16 cellular contexts compared by ENCODE assay signal in genomic region chr17:49190932-49191331, GRCh38. TPM values are rescaled to one million over a fixed set of nuclear protein-coding genes. Genes with fewer than 3 reads are reported as not detected.
DNase-seq lines count a peak whose midpoint lies in the region; ATAC-seq and TF ChIP-seq lines count a peak whose summit lies in the region.
"Had no signal": no experiment of that assay in that cellular context is flagged by ENCODE, and none has a peak within 500 bp of the region (broad histone marks: within the 10 kb centered on the region; RNA-seq: fewer than 3 reads in every experiment).

No MANE protein-coding gene starts in this region.

- H3K27me3 ChIP-seq in esophagus squamous epithelium (no peaks in the 10 kb centered on the region), right atrium auricular region (no peaks in the 10 kb centered on the region)
- H3K27me3 ChIP-seq: ovary, Peyer's patch, testis had no signal

- no peak for TF ChIP-seq CTCF in esophagus squamous epithelium (IDR thresholded peaks at IDR 0.05)
- TF ChIP-seq CTCF in right atrium auricular region (IDR thresholded peaks at IDR 0.05), result no peak

- peak overlapping the region; percentile 61 for H3K4me3 Mint-ChIP-seq in stimulated activated naive CD8-positive, alpha-beta T cell treated with anti-CD3 and anti-CD28 coated beads, Interleukin-15, Interleukin-2, amounts not matched to agents 100 ng/mL and 50 ng/mL, for 24 hours
- peak overlapping the region in 1 of 2 donors; percentile 46 for H3K4me3 Mint-ChIP-seq in stimulated activated naive CD8-positive, alpha-beta T cell treated with anti-CD3 and anti-CD28 coated beads, Interleukin-15, amount 100 ng/mL, for 72 hours

- 32 to 38% methylated on average over 4 of the region's 4 CpGs for WGBS in esophagus squamous epithelium, 2 donors

- no peak overlapping the region for H3K4me3 ChIP-seq in esophagus squamous epithelium
- H3K4me3 ChIP-seq in right atrium auricular region, result no peak overlapping the region

- H3K4me1 Mint-ChIP-seq in stimulated activated naive CD8-positive, alpha-beta T cell treated with anti-CD3 and anti-CD28 coated beads, Interleukin-15, Interleukin-2, amounts not matched to agents 100 ng/mL and 50 ng/mL, for 24 hours (ENCODE audit: low read depth), result peaks cover 50% of the 10 kb centered on the region
- H3K4me1 Mint-ChIP-seq in stimulated activated naive CD8-positive, alpha-beta T cell treated with anti-CD3 and anti-CD28 coated beads, Interleukin-15, amount 100 ng/mL, for 72 hours, result peaks cover 54% of the 10 kb centered on the region

- ATAC-seq in stimulated activated naive CD8-positive, alpha-beta T cell treated with anti-CD3 and anti-CD28 coated beads, Interleukin-15, amount 100 ng/mL, for 72 hours, result no peak

- peaks cover 4% of the 10 kb centered on the region for H3K36me3 Mint-ChIP-seq in stimulated activated naive CD8-positive, alpha-beta T cell treated with anti-CD3 and anti-CD28 coated beads, Interleukin-15, Interleukin-2, amounts not matched to agents 100 ng/mL and 50 ng/mL, for 24 hours (ENCODE audit: low read depth)

- no peak for TF ChIP-seq POLR2A in esophagus squamous epithelium (IDR thresholded peaks at IDR 0.05)

- H3K27ac Mint-ChIP-seq in stimulated activated naive CD8-positive, alpha-beta T cell treated with anti-CD3 and anti-CD28 coated beads, Interleukin-15, Interleukin-2, amounts not matched to agents 100 ng/mL and 50 ng/mL, for 24 hours, result peak overlapping the region; percentile 40
- no peak overlapping the region for H3K27ac Mint-ChIP-seq in stimulated activated naive CD8-positive, alpha-beta T cell treated with anti-CD3 and anti-CD28 coated beads, Interleukin-15, amount 100 ng/mL, for 72 hours

- intact Hi-C loops in esophagus squamous epithelium (cut with DNase I), result no loop called here

- H3K27ac ChIP-seq in esophagus squamous epithelium (peak overlapping the region in 3 of 4 donors; percentile 9 to 96 (median 95)), right atrium auricular region (no peak overlapping the region)

- H3K36me3 ChIP-seq in esophagus squamous epithelium (no peaks in the 10 kb centered on the region), right atrium auricular region (no peaks in the 10 kb centered on the region)
- H3K36me3 ChIP-seq: left ventricle myocardium inferior, ovary, Peyer's patch, WERI-Rb-1 had no signal

- H3K4me1 ChIP-seq in esophagus squamous epithelium (peaks cover 0 to 31% (median 0%) of the 10 kb centered on the region in 3 donors), right atrium auricular region (peaks cover 0 to 4% of the 10 kb centered on the region in 2 donors)
- H3K4me1 ChIP-seq: Peyer's patch, testis had no signal

- DNase-seq in stimulated activated naive CD8-positive, alpha-beta T cell treated with anti-CD3 and anti-CD28 coated beads, Interleukin-15, amount 100 ng/mL, for 72 hours, result no peak
- DNase-seq in SHP77 treated with DMSO at 0.1 percent for 48 hours (lab: John Stamatoyannopoulos, UW) (peak; percentile 18), esophagus squamous epithelium (lab: John Stamatoyannopoulos, UW) (no peak), right atrium auricular region (ENCODE audit: low spot score) (no peak), kidney glomerular epithelial cell (lab: John Stamatoyannopoulos, UW) (no peak), NCI-H1417 treated with DMSO at 0.1 percent for 48 hours (lab: John Stamatoyannopoulos, UW) (no peak)
- DNase-seq in activated CD4-positive, alpha-beta T cell treated with anti-CD3 and anti-CD28 coated beads for 48 hours, result no peak
- DNase-seq: left ventricle myocardium inferior, NCI-H187 treated with DMSO at 0.1 percent for 48 hours, Peyer's patch, testis, WERI-Rb-1 had no signal

- H3K9me3 Mint-ChIP-seq in stimulated activated naive CD8-positive, alpha-beta T cell treated with anti-CD3 and anti-CD28 coated beads, Interleukin-15, Interleukin-2, amounts not matched to agents 100 ng/mL and 50 ng/mL, for 24 hours, result no peaks in the 10 kb centered on the region
- H3K9me3 Mint-ChIP-seq in stimulated activated naive CD8-positive, alpha-beta T cell treated with anti-CD3 and anti-CD28 coated beads, Interleukin-15, amount 100 ng/mL, for 72 hours, result peaks cover 4% of the 10 kb centered on the region in 2 donors

- H3K27me3 Mint-ChIP-seq in stimulated activated naive CD8-positive, alpha-beta T cell treated with anti-CD3 and anti-CD28 coated beads, Interleukin-15, Interleukin-2, amounts not matched to agents 100 ng/mL and 50 ng/mL, for 24 hours, result no peaks in the 10 kb centered on the region
- H3K27me3 Mint-ChIP-seq in stimulated activated naive CD8-positive, alpha-beta T cell treated with anti-CD3 and anti-CD28 coated beads, Interleukin-15, amount 100 ng/mL, for 72 hours, result no peaks in the 10 kb centered on the region

- no peaks in the 10 kb centered on the region for H3K9me3 ChIP-seq in esophagus squamous epithelium
- no peaks in the 10 kb centered on the region for H3K9me3 ChIP-seq in right atrium auricular region
- H3K9me3 ChIP-seq: ovary, Peyer's patch, testis had no signal

RNA-seq across cellular contexts. Expression of gene GNGT2, which starts 19.4 kb away (rescaled TPM):
- total RNA-seq in esophagus squamous epithelium, result 1 to 10 TPM in 2 of 4 donors, not detected in 2; 1.4 to 1.7 TPM
- 1 to 10 TPM in 1 of 2 donors, under 1 TPM in 1; 0.90 to 1.4 TPM for total RNA-seq in right atrium auricular region

RNA-seq across cellular contexts. Expression of gene ABI3, which starts 19.6 kb away (rescaled TPM):
- total RNA-seq in esophagus squamous epithelium (1 to 10 TPM; 1.5 to 8.8 (median 4.2) TPM), right atrium auricular region (1 to 10 TPM; 6.7 to 8.2 TPM)

RNA-seq across cellular contexts. Expression of gene PHOSPHO1, which starts 39.7 kb away (rescaled TPM):
- total RNA-seq in esophagus squamous epithelium (1 to 10 TPM in 1 of 4 donors, under 1 TPM in 1, not detected in 2; 0.38 to 2.4 TPM), right atrium auricular region (1 to 10 TPM in 1 of 2 donors, under 1 TPM in 1; 0.56 to 2.2 TPM)
- total RNA-seq: glomerular endothelial cell, Peyer's patch had no signal

RNA-seq across cellular contexts. Expression of gene B4GALNT2, which starts 58.4 kb away (rescaled TPM):
- total RNA-seq in esophagus squamous epithelium, result under 1 TPM in 1 of 4 donors, not detected in 3; 0.04 TPM
- total RNA-seq in right atrium auricular region, result not detected
- total RNA-seq: dermis microvascular lymphatic vessel endothelial cell, glomerular endothelial cell, left ventricle myocardium inferior had no signal

Comparison
In these comparisons a context has a peak if more than half of its experiments do, and no peak if none do; other contexts are left out.
1. H3K27ac ChIP-seq: peak in esophagus squamous epithelium (3 of 4); none in right atrium auricular region (0 of 2).